8 cellular contexts compared by ENCODE assay signal in genomic region chr15:89814112-89814742, GRCh38. TPM values are rescaled to one million over a fixed set of nuclear protein-coding genes. Genes with fewer than 3 reads are reported as not detected.
A peak's percentile ranks its signal among the peaks of the same experiment; 100 is the strongest.
DNase-seq lines count a peak whose midpoint lies in the region; ATAC-seq and TF ChIP-seq lines count a peak whose summit lies in the region.

No MANE protein-coding gene starts in this region.

- H2AK5ac ChIP-seq in mesendoderm (ENCODE audit: low read length): no peak overlapping the region

- H3K56ac ChIP-seq in mesendoderm (ENCODE audit: low read length): peak overlapping the region; percentile 70

- no peak overlapping the region for H4K8ac ChIP-seq in mesendoderm (ENCODE audit: low read depth, low read length)

- no peak overlapping the region for H2BK5ac ChIP-seq in mesendoderm (ENCODE audit: low read length)

- no peaks in the 10 kb centered on the region for H3K4me1 ChIP-seq in mesendoderm (ENCODE audit: control insufficient read depth, low read depth, low read length)

- H3K4ac ChIP-seq in mesendoderm (ENCODE audit: low read depth, low read length): no peak overlapping the region

- H3K18ac ChIP-seq in mesendoderm (ENCODE audit: low read length): no peak overlapping the region

- no peaks in the 10 kb centered on the region for H3K36me3 ChIP-seq in mesendoderm (ENCODE audit: control insufficient read depth, insufficient read depth, low read length)

- peak overlapping the region; percentile 84 for H3K4me3 ChIP-seq in choroid plexus epithelial cell (ENCODE audit: low read depth, low read length)
- peak overlapping the region; percentile 22 for H3K4me3 ChIP-seq in mesendoderm (ENCODE audit: low read length)

- H2BK15ac ChIP-seq in mesendoderm (replicated peaks; ENCODE audit: low read depth): no peak overlapping the region

- peak overlapping the region; percentile 44 for H3K4me2 ChIP-seq in mesendoderm (ENCODE audit: low read length)

- H3K23ac ChIP-seq in mesendoderm (ENCODE audit: low read length): no peak overlapping the region

- no peak overlapping the region for H3K27ac ChIP-seq in mesendoderm (ENCODE audit: low read depth, low read length)

- no peak for TF ChIP-seq CTCF in choroid plexus epithelial cell (conservative IDR thresholded peaks at IDR 0.05; ENCODE audit: low read depth, low read length)

- H3K27me3 ChIP-seq in mesendoderm (ENCODE audit: insufficient read depth, low read length, poor library complexity): peaks cover 17% of the 10 kb centered on the region

- WGBS in mesendoderm (ENCODE audit: extremely low coverage, insufficient coverage, low lambda C conversion rate): no CpG with 5 or more reads among the region's 56 CpGs

- intact Hi-C loops in Right ventricle myocardium inferior (cut with DNase I) (no loop called here), cardiac septum (cut with DNase I) (no loop called here)

- H2BK120ac ChIP-seq in mesendoderm (ENCODE audit: low read depth, low read length): no peak overlapping the region

- H3K9ac ChIP-seq in mesendoderm (ENCODE audit: low read length): peak overlapping the region; percentile 56

- H4K5ac ChIP-seq in mesendoderm (ENCODE audit: low read length): no peak overlapping the region

- peak; percentile 40 for ATAC-seq in Right ventricle myocardium inferior
- no peak for ATAC-seq in GM19324 (IDR thresholded peaks at IDR 0.05; ENCODE audit: low FRiP score, unreplicated experiment)
- no peak for ATAC-seq in HG02759 (IDR thresholded peaks at IDR 0.05; ENCODE audit: unreplicated experiment)
- no peak for ATAC-seq in GM19455 (IDR thresholded peaks at IDR 0.05; ENCODE audit: unreplicated experiment)

- no peaks in the 10 kb centered on the region for H3K79me1 ChIP-seq in mesendoderm (ENCODE audit: low read length)

- DNase-seq in Right ventricle myocardium inferior (ENCODE audit: missing footprints): no peak
- no peak for DNase-seq in cardiac septum (ENCODE audit: low spot score)
- DNase-seq in choroid plexus epithelial cell (ENCODE audit: low read depth): no peak
- no peak for DNase-seq in mesendoderm
- DNase-seq in NCI-H146 (lab: John Stamatoyannopoulos, UW): no peak

- no peaks in the 10 kb centered on the region for H3K79me2 ChIP-seq in mesendoderm (ENCODE audit: control insufficient read depth, insufficient read depth, low read length)

RNA-seq across cellular contexts. Expression of gene ANPEP, which starts 0.4 kb away (rescaled TPM):
- total RNA-seq in Right ventricle myocardium inferior (9.4 TPM), cardiac septum (4.3 TPM)
- 0.60 TPM for polyA plus RNA-seq in mesendoderm (2013, experiment 1 of 2)
- polyA plus RNA-seq in mesendoderm (2013, experiment 2 of 2): 0.55 TPM

RNA-seq across cellular contexts. Expression of gene MESP2, which starts 38.1 kb away (rescaled TPM):
- total RNA-seq in Right ventricle myocardium inferior (0.51 TPM), cardiac septum (0.19 TPM)
- polyA plus RNA-seq in mesendoderm (2013, experiment 1 of 2): 0.56 TPM
- 0.38 TPM for polyA plus RNA-seq in mesendoderm (2013, experiment 2 of 2)
